Comparison of ENCODE assay signal across 1 cellular context in genomic region chr14:63773504-63773903, GRCh38.
TF ChIP-seq lines count a peak whose summit lies in the region.

No MANE protein-coding gene starts in this region.

TF ChIP-seq in GM23338, 12 proteins besides CTCF, POLR2A, EP300 and RAD21:
- TF ChIP-seq REST (IDR thresholded peaks at IDR 0.05; ENCODE audit: unreplicated experiment) (no peak), POLR2AphosphoS5 (IDR thresholded peaks at IDR 0.05; ENCODE audit: low read depth) (no peak), ZNF462 (CRISPR knock-in tag; IDR thresholded peaks at IDR 0.05) (no peak), EZH2phosphoT487 (IDR thresholded peaks at IDR 0.05; ENCODE audit: unreplicated experiment) (no peak), EZH2 (IDR thresholded peaks at IDR 0.05; ENCODE audit: low read depth, unreplicated experiment) (no peak), STAT1 (IDR thresholded peaks at IDR 0.05; ENCODE audit: unreplicated experiment) (no peak), ZNF331 (CRISPR knock-in tag; IDR thresholded peaks at IDR 0.05; ENCODE audit: low read depth) (no peak), CREB1 (CRISPR knock-in tag; IDR thresholded peaks at IDR 0.05; ENCODE audit: low read depth) (no peak), NANOG (IDR thresholded peaks at IDR 0.05; ENCODE audit: borderline replicate concordance) (no peak), JUNB (IDR thresholded peaks at IDR 0.05; ENCODE audit: unreplicated experiment) (no peak), ZNF114 (CRISPR knock-in tag; IDR thresholded peaks at IDR 0.05) (no peak), ETS1 (IDR thresholded peaks at IDR 0.05) (no peak)
TF ChIP-seq in GM23338: peak in this region for 0.
